8 cellular contexts compared by ENCODE assay signal in the genomic region with DNA sequence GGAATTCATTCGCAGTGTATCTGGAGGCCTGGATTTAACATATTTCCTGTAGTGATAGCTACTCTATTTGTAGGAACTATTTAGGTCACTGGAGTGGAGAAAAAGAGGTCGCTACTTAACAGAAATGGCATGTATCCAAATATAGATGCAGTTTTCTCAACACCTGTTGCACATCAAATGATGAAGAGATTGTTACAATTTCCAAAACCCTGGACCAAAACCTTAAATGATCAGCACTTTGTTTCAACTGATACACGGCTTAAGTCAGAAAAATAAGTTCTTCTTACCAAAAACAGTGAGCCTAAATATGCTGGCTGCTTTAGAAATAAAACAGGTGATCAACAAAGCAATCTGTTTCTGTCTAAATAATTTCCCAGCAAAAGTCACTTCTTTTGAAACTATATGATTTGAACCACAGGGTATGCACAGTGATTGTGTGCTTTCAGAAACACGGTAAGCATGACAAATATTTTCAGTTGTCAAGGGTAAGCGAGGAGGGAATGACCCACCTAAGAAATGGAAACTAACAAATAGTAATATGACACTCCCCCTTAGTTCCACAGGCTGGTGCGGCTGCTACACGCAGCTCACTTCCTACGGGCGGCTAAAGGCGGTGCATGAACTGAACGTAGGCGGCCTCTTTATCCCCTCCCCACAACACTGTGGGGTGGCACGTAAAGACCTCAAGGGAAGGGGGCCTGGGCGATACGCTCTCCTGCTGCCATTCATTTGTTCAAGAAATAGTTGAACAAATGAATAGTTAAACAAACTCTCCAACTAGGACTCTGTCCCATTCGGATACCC. TPM values are rescaled to one million over a fixed set of nuclear protein-coding genes. Genes with fewer than 3 reads are reported as not detected.
DNase-seq lines count a peak whose midpoint lies in the region; ATAC-seq, FAIRE-seq and TF ChIP-seq lines count a peak whose summit lies in the region.

No MANE protein-coding gene starts in this region.

- H3K36me3 ChIP-seq in RWPE2 (ENCODE audit: low read depth) (peaks cover 17% of the 10 kb centered on the region), prostate gland (no peaks in the 10 kb centered on the region)

- TSS peak; percentile 56 for BruUV-seq in Calu3 (replicated peaks; lab: Mats Ljungman, UMichigan)

- ATAC-seq in GM19467 (IDR thresholded peaks at IDR 0.05; ENCODE audit: unreplicated experiment), result peak; percentile 34
- ATAC-seq in RWPE2 (ENCODE audit: low read depth), result peak; percentile 63
- ATAC-seq in Right ventricle myocardium superior (ENCODE audit: poor library complexity), result peak; percentile 51

- peak; percentile 44 for DNase-seq in Calu3
- peak in 1 of 2 experiments; percentile 50 for DNase-seq in HL-60 (ENCODE audit: low read depth in 1 of 2, low spot score in 1 of 2)
- DNase-seq in RWPE2 (ENCODE audit: low spot score), result no peak
- DNase-seq in activated naive CD4-positive, alpha-beta T cell treated with Interleukin-2 at 50 U/mL for 16 hours, result peak; percentile 85
- DNase-seq in Right ventricle myocardium superior, result peak; percentile 75
- DNase-seq in prostate gland (ENCODE audit: low spot score), result peak; percentile 43
- DNase-seq in urothelium cell line (ENCODE audit: low spot score), result peak; percentile 64

- peaks cover 31% of the 10 kb centered on the region for H3K4me1 Mint-ChIP-seq in Calu3 (ENCODE audit: low read depth, unreplicated experiment)

- CTCF ChIA-PET in Calu3 (lab: Charles Lee), result interaction anchor here (2.2 kb wide), 1 partner anchor 10 kb away, joined by 9 read pairs; no protein-coding TSS in a partner anchor

- H3K4me3 ChIP-seq in HL-60 (replicated peaks; ENCODE audit: insufficient read depth, low read length) (peak overlapping the region; percentile 75), RWPE2 (ENCODE audit: severe bottlenecking) (peak overlapping the region; percentile 83), prostate gland (peak overlapping the region; percentile 83 to 90)

- H3K27ac Mint-ChIP-seq in Calu3 (ENCODE audit: unreplicated experiment), result no peak overlapping the region

- H3K9me3 ChIP-seq in RWPE2 (ENCODE audit: severe bottlenecking) (no peaks in the 10 kb centered on the region), prostate gland (no peaks in the 10 kb centered on the region)

- WGBS in prostate gland, result 9% methylated on average over 16 of the region's 16 CpGs

- H3K4me1 ChIP-seq in RWPE2 (ENCODE audit: insufficient read depth, poor library complexity, severe bottlenecking), result peaks cover 41% of the 10 kb centered on the region
- H3K4me1 ChIP-seq in prostate gland (replicated peaks), result no peaks in the 10 kb centered on the region

- no peaks in the 10 kb centered on the region for H3K9me3 Mint-ChIP-seq in Calu3 (ENCODE audit: low read depth, unreplicated experiment)

- FAIRE-seq in urothelium cell line (lab: Jason Lieb, UNC), result no peak

- H3K27me3 ChIP-seq in HL-60 (ENCODE audit: insufficient read depth, poor library complexity, severe bottlenecking), result no peaks in the 10 kb centered on the region
- H3K27me3 ChIP-seq in RWPE2 (ENCODE audit: insufficient read depth, poor library complexity, severe bottlenecking), result no peaks in the 10 kb centered on the region
- H3K27me3 ChIP-seq in prostate gland (replicated peaks; ENCODE audit: insufficient read depth), result no peaks in the 10 kb centered on the region

- H3K27me3 Mint-ChIP-seq in Calu3 (ENCODE audit: unreplicated experiment), result no peaks in the 10 kb centered on the region

- H3K27ac ChIP-seq in HL-60 (replicated peaks) (no peak overlapping the region), RWPE2 (ENCODE audit: poor library complexity, severe bottlenecking) (peak overlapping the region; percentile 74), prostate gland (peak overlapping the region; percentile 88 to 90)

- peak; percentile 71 for TF ChIP-seq POLR2A in prostate gland (IDR thresholded peaks at IDR 0.05)

- no peak for TF ChIP-seq CTCF in Calu3 (IDR thresholded peaks at IDR 0.05; ENCODE audit: unreplicated experiment)
- no peak for TF ChIP-seq CTCF in HL-60 (IDR thresholded peaks at IDR 0.05; ENCODE audit: insufficient read depth, low read length)
- TF ChIP-seq CTCF in RWPE2 (IDR thresholded peaks at IDR 0.05; ENCODE audit: poor library complexity, severe bottlenecking), result no peak
- peak in 2 of 4 experiments; percentile 30 for TF ChIP-seq CTCF in prostate gland (IDR thresholded peaks at IDR 0.05)

- H3K36me3 Mint-ChIP-seq in Calu3 (ENCODE audit: insufficient read depth, unreplicated experiment), result peaks cover 21% of the 10 kb centered on the region

- H3K4me3 Mint-ChIP-seq in Calu3 (ENCODE audit: low read depth, unreplicated experiment), result peak overlapping the region; percentile 68

- intact Hi-C loops in Calu3 (cut with micrococcal nuclease; ENCODE audit: unreplicated experiment), result loop anchor here (5.0 kb wide), 1 partner anchor 44 kb away; no protein-coding TSS in a partner anchor
- intact Hi-C loops in Right ventricle myocardium superior (cut with DNase I), result no loop called here
- intact Hi-C loops in prostate gland (cut with DNase I), result no loop called here

RNA-seq across cellular contexts. Expression of a gene that starts 1.1 kb away (rescaled TPM):
- total RNA-seq in Calu3 (2022), result 20.2 and 20.7 TPM in 2 replicates
- 47.2 TPM for total RNA-seq in Right ventricle myocardium superior
- 10 to 100 TPM; 18.4 to 22.6 TPM for total RNA-seq in prostate gland

RNA-seq across cellular contexts. Expression of a gene that starts 49.6 kb away (rescaled TPM):
- total RNA-seq in Calu3 (2022), result 0.09 TPM in 1 of 2 replicates, not detected in the other
- not detected for total RNA-seq in Right ventricle myocardium superior
- total RNA-seq in prostate gland, result under 1 TPM; 0.17 to 0.18 TPM
